1 cellular context compared by ENCODE assay signal in the genomic region with DNA sequence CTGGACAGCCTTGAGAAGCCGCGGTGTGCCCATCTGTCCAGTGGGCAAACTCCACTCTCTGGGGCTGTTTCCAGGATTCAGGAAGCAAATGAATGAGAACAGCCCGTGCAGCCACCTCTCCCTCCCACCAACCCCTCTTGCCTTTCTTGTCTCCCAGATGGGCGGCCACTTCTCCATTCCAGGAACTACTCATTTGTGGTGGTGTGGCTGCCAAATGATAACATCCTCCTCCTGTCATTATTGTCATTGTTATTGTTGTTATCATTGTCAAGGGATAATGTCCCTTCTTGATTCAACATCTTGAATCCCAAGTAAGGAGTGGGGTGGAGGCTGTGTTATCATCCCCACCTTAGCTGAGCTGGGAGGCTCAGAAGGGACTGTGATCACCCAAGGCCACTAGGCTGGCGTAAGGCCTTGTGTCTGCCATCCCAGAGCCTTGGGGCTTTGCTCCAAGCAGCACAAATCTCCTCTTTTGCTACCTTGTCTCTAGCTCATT.
A peak's percentile ranks its signal among the peaks of the same experiment; 100 is the strongest.
TF ChIP-seq lines count a peak whose summit lies in the region.

No MANE protein-coding gene starts in this region.

TF ChIP-seq in K562, 482 proteins besides CTCF, POLR2A, EP300 and RAD21 (continued from another document and continues in another):
- no peak for TF ChIP-seq IRF2 (CRISPR knock-in tag; IDR thresholded peaks at IDR 0.05)
- TF ChIP-seq, protein P1, sequence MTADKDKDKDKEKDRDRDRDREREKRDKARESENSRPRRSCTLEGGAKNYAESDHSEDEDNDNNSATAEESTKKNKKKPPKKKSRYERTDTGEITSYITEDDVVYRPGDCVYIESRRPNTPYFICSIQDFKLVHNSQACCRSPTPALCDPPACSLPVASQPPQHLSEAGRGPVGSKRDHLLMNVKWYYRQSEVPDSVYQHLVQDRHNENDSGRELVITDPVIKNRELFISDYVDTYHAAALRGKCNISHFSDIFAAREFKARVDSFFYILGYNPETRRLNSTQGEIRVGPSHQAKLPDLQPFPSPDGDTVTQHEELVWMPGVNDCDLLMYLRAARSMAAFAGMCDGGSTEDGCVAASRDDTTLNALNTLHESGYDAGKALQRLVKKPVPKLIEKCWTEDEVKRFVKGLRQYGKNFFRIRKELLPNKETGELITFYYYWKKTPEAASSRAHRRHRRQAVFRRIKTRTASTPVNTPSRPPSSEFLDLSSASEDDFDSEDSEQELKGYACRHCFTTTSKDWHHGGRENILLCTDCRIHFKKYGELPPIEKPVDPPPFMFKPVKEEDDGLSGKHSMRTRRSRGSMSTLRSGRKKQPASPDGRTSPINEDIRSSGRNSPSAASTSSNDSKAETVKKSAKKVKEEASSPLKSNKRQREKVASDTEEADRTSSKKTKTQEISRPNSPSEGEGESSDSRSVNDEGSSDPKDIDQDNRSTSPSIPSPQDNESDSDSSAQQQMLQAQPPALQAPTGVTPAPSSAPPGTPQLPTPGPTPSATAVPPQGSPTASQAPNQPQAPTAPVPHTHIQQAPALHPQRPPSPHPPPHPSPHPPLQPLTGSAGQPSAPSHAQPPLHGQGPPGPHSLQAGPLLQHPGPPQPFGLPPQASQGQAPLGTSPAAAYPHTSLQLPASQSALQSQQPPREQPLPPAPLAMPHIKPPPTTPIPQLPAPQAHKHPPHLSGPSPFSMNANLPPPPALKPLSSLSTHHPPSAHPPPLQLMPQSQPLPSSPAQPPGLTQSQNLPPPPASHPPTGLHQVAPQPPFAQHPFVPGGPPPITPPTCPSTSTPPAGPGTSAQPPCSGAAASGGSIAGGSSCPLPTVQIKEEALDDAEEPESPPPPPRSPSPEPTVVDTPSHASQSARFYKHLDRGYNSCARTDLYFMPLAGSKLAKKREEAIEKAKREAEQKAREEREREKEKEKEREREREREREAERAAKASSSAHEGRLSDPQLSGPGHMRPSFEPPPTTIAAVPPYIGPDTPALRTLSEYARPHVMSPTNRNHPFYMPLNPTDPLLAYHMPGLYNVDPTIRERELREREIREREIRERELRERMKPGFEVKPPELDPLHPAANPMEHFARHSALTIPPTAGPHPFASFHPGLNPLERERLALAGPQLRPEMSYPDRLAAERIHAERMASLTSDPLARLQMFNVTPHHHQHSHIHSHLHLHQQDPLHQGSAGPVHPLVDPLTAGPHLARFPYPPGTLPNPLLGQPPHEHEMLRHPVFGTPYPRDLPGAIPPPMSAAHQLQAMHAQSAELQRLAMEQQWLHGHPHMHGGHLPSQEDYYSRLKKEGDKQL (CRISPR knock-in tag; IDR thresholded peaks at IDR 0.05; ENCODE audit: borderline replicate concordance): no peak
- TF ChIP-seq ZNF165 (CRISPR knock-in tag; IDR thresholded peaks at IDR 0.05; ENCODE audit: borderline replicate concordance): no peak
- TF ChIP-seq, protein P2, sequence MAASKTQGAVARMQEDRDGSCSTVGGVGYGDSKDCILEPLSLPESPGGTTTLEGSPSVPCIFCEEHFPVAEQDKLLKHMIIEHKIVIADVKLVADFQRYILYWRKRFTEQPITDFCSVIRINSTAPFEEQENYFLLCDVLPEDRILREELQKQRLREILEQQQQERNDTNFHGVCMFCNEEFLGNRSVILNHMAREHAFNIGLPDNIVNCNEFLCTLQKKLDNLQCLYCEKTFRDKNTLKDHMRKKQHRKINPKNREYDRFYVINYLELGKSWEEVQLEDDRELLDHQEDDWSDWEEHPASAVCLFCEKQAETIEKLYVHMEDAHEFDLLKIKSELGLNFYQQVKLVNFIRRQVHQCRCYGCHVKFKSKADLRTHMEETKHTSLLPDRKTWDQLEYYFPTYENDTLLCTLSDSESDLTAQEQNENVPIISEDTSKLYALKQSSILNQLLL (CRISPR knock-in tag; IDR thresholded peaks at IDR 0.05; ENCODE audit: borderline replicate concordance): no peak
- TF ChIP-seq ZNF589 (CRISPR knock-in tag; IDR thresholded peaks at IDR 0.05; ENCODE audit: low read depth): no peak
- TF ChIP-seq, protein P3, sequence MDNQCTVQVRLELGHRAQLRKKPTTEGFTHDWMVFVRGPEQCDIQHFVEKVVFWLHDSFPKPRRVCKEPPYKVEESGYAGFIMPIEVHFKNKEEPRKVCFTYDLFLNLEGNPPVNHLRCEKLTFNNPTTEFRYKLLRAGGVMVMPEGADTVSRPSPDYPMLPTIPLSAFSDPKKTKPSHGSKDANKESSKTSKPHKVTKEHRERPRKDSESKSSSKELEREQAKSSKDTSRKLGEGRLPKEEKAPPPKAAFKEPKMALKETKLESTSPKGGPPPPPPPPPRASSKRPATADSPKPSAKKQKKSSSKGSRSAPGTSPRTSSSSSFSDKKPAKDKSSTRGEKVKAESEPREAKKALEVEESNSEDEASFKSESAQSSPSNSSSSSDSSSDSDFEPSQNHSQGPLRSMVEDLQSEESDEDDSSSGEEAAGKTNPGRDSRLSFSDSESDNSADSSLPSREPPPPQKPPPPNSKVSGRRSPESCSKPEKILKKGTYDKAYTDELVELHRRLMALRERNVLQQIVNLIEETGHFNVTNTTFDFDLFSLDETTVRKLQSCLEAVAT (IDR thresholded peaks at IDR 0.05): peak in 1 of 2 experiments; percentile 35; a peak in 1 of 4 replicates
- TF ChIP-seq PRPF4 (IDR thresholded peaks at IDR 0.05; ENCODE audit: insufficient read depth, low read depth, low read length, poor library complexity, severe bottlenecking): no peak
- peak; percentile 46 for TF ChIP-seq FOSL1 (tag; conservative IDR thresholded peaks at IDR 0.05)
- no peak for TF ChIP-seq ZNF23 (CRISPR knock-in tag; IDR thresholded peaks at IDR 0.05)
- TF ChIP-seq PRMT5 (CRISPR knock-in tag; IDR thresholded peaks at IDR 0.05): no peak
- no peak for TF ChIP-seq PHTF2 (CRISPR knock-in tag; IDR thresholded peaks at IDR 0.05)
- TF ChIP-seq SIN3A (IDR thresholded peaks at IDR 0.05; ENCODE audit: borderline replicate concordance in 2 of 2, control insufficient read depth in 1 of 2, low read depth in 2 of 2, low read length in 2 of 2): peak in 1 of 2 experiments; percentile 23; a peak in 1 of 4 replicates
- no peak for TF ChIP-seq BCL6 (CRISPR knock-in tag; IDR thresholded peaks at IDR 0.05)
- TF ChIP-seq, protein P4, sequence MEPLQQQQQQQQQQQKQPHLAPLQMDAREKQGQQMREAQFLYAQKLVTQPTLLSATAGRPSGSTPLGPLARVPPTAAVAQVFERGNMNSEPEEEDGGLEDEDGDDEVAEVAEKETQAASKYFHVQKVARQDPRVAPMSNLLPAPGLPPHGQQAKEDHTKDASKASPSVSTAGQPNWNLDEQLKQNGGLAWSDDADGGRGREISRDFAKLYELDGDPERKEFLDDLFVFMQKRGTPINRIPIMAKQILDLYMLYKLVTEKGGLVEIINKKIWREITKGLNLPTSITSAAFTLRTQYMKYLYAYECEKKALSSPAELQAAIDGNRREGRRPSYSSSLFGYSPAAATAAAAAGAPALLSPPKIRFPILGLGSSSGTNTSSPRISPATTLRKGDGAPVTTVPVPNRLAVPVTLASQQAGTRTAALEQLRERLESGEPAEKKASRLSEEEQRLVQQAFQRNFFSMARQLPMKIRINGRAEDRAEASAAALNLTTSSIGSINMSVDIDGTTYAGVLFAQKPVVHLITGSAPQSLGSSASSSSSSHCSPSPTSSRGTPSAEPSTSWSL (CRISPR knock-in tag; IDR thresholded peaks at IDR 0.05; ENCODE audit: borderline replicate concordance): no peak
- TF ChIP-seq, protein P5, sequence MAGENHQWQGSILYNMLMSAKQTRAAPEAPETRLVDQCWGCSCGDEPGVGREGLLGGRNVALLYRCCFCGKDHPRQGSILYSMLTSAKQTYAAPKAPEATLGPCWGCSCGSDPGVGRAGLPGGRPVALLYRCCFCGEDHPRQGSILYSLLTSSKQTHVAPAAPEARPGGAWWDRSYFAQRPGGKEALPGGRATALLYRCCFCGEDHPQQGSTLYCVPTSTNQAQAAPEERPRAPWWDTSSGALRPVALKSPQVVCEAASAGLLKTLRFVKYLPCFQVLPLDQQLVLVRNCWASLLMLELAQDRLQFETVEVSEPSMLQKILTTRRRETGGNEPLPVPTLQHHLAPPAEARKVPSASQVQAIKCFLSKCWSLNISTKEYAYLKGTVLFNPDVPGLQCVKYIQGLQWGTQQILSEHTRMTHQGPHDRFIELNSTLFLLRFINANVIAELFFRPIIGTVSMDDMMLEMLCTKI (IDR thresholded peaks at IDR 0.05; ENCODE audit: partially characterized antibody): no peak
- TF ChIP-seq U2AF2 (optimal IDR thresholded peaks at IDR 0.05; ENCODE audit: low read depth, low read length): no peak
- TF ChIP-seq WHSC1 (IDR thresholded peaks at IDR 0.05; ENCODE audit: low read length): no peak
- no peak for TF ChIP-seq ZNF717 (CRISPR knock-in tag; IDR thresholded peaks at IDR 0.05)
- no peak for TF ChIP-seq KDM2B (CRISPR knock-in tag; IDR thresholded peaks at IDR 0.05)
- TF ChIP-seq, protein P6, sequence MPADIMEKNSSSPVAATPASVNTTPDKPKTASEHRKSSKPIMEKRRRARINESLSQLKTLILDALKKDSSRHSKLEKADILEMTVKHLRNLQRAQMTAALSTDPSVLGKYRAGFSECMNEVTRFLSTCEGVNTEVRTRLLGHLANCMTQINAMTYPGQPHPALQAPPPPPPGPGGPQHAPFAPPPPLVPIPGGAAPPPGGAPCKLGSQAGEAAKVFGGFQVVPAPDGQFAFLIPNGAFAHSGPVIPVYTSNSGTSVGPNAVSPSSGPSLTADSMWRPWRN (IDR thresholded peaks at IDR 0.05; ENCODE audit: low read depth): peak; percentile 78; the same call in 1 of the 2 replicates
- TF ChIP-seq, protein P7, sequence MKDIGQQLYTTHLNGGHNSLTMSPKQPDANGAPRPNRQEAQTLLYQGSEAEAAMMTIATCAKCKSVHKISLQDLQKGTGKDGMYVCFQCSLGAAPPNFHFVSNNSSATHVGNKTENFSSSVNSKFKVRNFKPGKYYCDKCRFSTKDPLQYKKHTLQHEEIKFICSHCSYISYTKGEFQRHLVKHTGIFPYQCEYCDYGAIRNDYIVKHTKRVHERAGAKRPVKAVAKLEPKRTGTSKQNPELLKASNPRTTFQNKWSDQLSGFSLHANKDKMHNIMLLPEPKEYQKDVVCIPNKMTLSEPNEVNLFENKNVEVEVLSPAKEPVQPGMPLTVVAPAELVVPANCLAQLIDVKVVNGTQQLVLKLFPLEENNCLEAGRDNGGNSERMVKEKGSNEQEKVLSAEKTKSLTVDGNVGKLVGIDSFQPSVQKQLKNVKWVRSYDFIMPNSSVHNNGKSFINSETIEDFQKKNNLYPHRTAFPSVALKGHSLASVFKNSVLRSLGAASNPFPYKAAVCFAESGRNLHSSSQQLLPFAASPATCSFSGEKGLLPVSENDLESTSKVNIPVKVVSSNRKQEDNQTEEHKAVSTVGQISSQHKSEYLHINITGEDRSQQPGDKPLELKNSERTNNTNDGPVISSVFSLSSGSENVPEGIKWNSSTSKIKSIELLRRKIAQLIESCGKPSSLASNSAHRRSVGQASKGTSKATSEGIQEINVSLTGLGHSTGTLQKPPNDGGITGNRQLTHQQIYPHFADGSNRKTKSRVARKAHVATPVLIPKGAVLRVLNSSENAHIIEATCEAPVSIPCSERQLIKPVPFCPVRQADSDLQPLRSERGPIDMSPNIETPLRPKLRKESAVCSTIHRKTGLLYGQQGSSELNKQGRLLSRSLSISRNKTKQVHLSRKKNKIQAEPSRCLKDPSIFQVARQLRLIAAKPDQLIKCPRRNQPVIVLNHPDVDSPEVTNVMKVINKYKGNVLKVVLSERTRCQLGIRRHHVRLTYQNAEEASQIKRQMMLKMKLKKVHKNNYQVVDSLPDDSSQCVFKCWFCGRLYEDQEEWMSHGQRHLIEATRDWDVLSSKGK (CRISPR knock-in tag; IDR thresholded peaks at IDR 0.05): no peak
- TF ChIP-seq RNF2 (IDR thresholded peaks at IDR 0.05): no peak
- no peak for TF ChIP-seq TSC22D4 (tag; IDR thresholded peaks at IDR 0.05)
- TF ChIP-seq SMARCA4 (IDR thresholded peaks at IDR 0.05): peak; percentile 82
- no peak for TF ChIP-seq ZNF431 (CRISPR knock-in tag; IDR thresholded peaks at IDR 0.05)
- TF ChIP-seq EGR1 (conservative IDR thresholded peaks at IDR 0.05): no peak
- TF ChIP-seq CBFA2T2 (conservative IDR thresholded peaks at IDR 0.05): peak; percentile 71
- no peak for TF ChIP-seq NFIX (CRISPR knock-in tag; IDR thresholded peaks at IDR 0.05; ENCODE audit: low read depth)
- TF ChIP-seq, protein P8, sequence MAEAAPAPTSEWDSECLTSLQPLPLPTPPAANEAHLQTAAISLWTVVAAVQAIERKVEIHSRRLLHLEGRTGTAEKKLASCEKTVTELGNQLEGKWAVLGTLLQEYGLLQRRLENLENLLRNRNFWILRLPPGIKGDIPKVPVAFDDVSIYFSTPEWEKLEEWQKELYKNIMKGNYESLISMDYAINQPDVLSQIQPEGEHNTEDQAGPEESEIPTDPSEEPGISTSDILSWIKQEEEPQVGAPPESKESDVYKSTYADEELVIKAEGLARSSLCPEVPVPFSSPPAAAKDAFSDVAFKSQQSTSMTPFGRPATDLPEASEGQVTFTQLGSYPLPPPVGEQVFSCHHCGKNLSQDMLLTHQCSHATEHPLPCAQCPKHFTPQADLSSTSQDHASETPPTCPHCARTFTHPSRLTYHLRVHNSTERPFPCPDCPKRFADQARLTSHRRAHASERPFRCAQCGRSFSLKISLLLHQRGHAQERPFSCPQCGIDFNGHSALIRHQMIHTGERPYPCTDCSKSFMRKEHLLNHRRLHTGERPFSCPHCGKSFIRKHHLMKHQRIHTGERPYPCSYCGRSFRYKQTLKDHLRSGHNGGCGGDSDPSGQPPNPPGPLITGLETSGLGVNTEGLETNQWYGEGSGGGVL (CRISPR knock-in tag; IDR thresholded peaks at IDR 0.05): no peak
- no peak for TF ChIP-seq SREBF2 (CRISPR knock-in tag; IDR thresholded peaks at IDR 0.05)
- TF ChIP-seq MAZ (CRISPR knock-in tag; conservative IDR thresholded peaks at IDR 0.05 in 1 of 2, IDR thresholded peaks at IDR 0.05 in 1 of 2): peak; percentile 37 to 69; a peak in 2 of 4 replicates
- no peak for TF ChIP-seq ELF2 (CRISPR knock-in tag; IDR thresholded peaks at IDR 0.05)
- TF ChIP-seq RBM39 (optimal IDR thresholded peaks at IDR 0.05; ENCODE audit: low read depth, low read length): no peak
- TF ChIP-seq NCOR1 (IDR thresholded peaks at IDR 0.05): peak; percentile 85
- TF ChIP-seq ZSCAN32 (CRISPR knock-in tag; IDR thresholded peaks at IDR 0.05): no peak
- TF ChIP-seq ZNF583 (CRISPR knock-in tag; IDR thresholded peaks at IDR 0.05): no peak
- TF ChIP-seq GATA2 (CRISPR knock-in tag; IDR thresholded peaks at IDR 0.05): peak; percentile 89
